ENCODE assay signal across 14 cellular contexts in the genomic region with DNA sequence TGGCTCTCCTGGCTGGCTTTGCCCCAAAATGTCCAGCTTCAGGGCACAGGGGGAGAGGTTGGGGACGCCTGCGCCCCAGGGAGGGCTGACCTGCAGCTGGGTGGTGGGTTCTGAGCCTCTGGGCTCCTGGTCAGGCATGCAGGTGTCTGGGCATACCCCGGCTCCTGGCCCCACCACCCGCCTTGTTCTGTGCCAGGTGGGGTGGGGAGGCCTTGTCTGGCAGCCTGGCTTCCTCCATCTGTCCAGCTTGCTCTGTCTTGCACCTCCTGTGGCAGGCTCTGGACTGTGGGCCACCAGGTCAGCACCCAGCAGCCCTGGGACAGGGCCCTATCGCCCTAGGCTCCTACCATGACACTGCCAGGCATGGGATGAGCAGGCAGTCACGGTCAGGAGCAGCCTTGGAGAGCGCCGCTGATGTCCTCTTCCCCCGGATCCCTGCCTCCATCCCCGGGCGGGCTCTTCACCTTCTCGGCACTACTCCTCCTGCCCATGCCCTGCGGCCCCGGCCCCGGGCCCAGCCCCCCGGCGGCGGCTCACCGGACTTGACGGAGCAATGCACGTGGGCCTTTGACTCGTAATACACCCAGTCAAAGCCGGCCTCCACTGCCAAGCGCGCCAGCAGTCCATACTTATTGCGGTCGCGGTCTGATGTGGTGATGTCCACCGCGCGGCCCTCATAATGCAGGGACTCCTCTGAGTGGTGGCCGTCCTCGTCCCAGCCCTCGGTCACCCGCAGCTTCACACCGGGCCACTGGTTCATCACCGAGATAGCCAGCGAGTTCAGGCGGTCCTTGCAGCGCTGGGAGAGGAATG. TPM values are rescaled to one million over a fixed set of nuclear protein-coding genes. Genes with fewer than 3 reads are reported as not detected.
DNase-seq lines count a peak whose midpoint lies in the region; ATAC-seq and TF ChIP-seq lines count a peak whose summit lies in the region.
"Had no signal": no experiment of that assay in that cellular context is flagged by ENCODE, and none has a peak within 500 bp of the region (broad histone marks: within the 10 kb centered on the region; RNA-seq: fewer than 3 reads in every experiment).

No MANE protein-coding gene starts in this region.

- H3K36me3 ChIP-seq in endodermal cell (ENCODE audit: control insufficient read depth, insufficient read depth, low read length) (no peaks in the 10 kb centered on the region), osteoblast (ENCODE audit: insufficient read depth, low read length) (no peaks in the 10 kb centered on the region)

- no peak overlapping the region for H2AFZ ChIP-seq in osteoblast (ENCODE audit: low read length)

- H3K4me1 ChIP-seq in endodermal cell (ENCODE audit: control insufficient read depth, insufficient read depth, low read length) (peaks cover 6% of the 10 kb centered on the region), osteoblast (ENCODE audit: insufficient read depth, low read length) (no peaks in the 10 kb centered on the region)

- no peaks in the 10 kb centered on the region for H3K9me3 Mint-ChIP-seq in endodermal cell
- no peaks in the 10 kb centered on the region for H3K9me3 Mint-ChIP-seq in activated naive CD8-positive, alpha-beta T cell treated with anti-CD3 and anti-CD28 coated beads, Interleukin-2, amount 50 U/mL, for 24 hours
- H3K9me3 Mint-ChIP-seq: activated CD4-positive, alpha-beta T cell treated with anti-CD3 and anti-CD28 coated beads, Interleukin-2, amount 10 ng/mL, durations not matched to agents 7 days and 5 days; memory B cell had no signal

- TF ChIP-seq CTCF in endodermal cell (conservative IDR thresholded peaks at IDR 0.05) (no peak), osteoblast (IDR thresholded peaks at IDR 0.05; ENCODE audit: extremely low read depth, low read depth, low read length) (no peak)

- H3K27ac ChIP-seq in endodermal cell (ENCODE audit: low read depth, low read length) (no peak overlapping the region), osteoblast (ENCODE audit: low read depth, low read length) (no peak overlapping the region)

- DNase-seq in EL (peak; percentile 5), endodermal cell (peak; percentile 64), osteoblast (ENCODE audit: insufficient read length, low spot score, missing footprints) (peak; percentile 72), putamen (ENCODE audit: low spot score) (no peak), DMS114 treated with DMSO at 0.1 percent for 48 hours (lab: John Stamatoyannopoulos, UW; ENCODE audit: unreplicated experiment) (no peak)
- no peak for DNase-seq in activated naive CD8-positive, alpha-beta T cell treated with anti-CD3 and anti-CD28 coated beads, Interleukin-2, amount 50 U/mL, for 24 hours
- DNase-seq: NCI-H1436 treated with DMSO at 0.1 percent for 48 hours had no signal

- no peak overlapping the region for H3K9ac ChIP-seq in endodermal cell (ENCODE audit: extremely low read depth, low read length, poor library complexity, severe bottlenecking)

- H3K79me2 ChIP-seq in osteoblast (ENCODE audit: insufficient read depth, low read length): no peaks in the 10 kb centered on the region

- H3K36me3 Mint-ChIP-seq in endodermal cell (ENCODE audit: low read depth): peaks cover 7% of the 10 kb centered on the region
- H3K36me3 Mint-ChIP-seq in activated naive CD8-positive, alpha-beta T cell treated with anti-CD3 and anti-CD28 coated beads, Interleukin-2, amount 50 U/mL, for 24 hours (ENCODE audit: low read depth): no peaks in the 10 kb centered on the region
- H3K36me3 Mint-ChIP-seq: memory B cell had no signal

- peaks cover 10% of the 10 kb centered on the region for H3K4me1 Mint-ChIP-seq in endodermal cell
- H3K4me1 Mint-ChIP-seq in activated naive CD8-positive, alpha-beta T cell treated with anti-CD3 and anti-CD28 coated beads, Interleukin-2, amount 50 U/mL, for 24 hours: peaks cover 20% of the 10 kb centered on the region

- peaks cover 92% of the 10 kb centered on the region for H3K27me3 Mint-ChIP-seq in endodermal cell (ENCODE audit: insufficient read depth)
- peaks cover 49% of the 10 kb centered on the region for H3K27me3 Mint-ChIP-seq in activated naive CD8-positive, alpha-beta T cell treated with anti-CD3 and anti-CD28 coated beads, Interleukin-2, amount 50 U/mL, for 24 hours

- H3K27me3 ChIP-seq in endodermal cell (ENCODE audit: control insufficient read depth, insufficient read depth, low read length, poor library complexity, severe bottlenecking): peaks cover 98% of the 10 kb centered on the region
- H3K27me3 ChIP-seq in osteoblast (ENCODE audit: insufficient read depth, low read length): peaks cover 65% of the 10 kb centered on the region

- peak overlapping the region; percentile 68 for H3K4me3 ChIP-seq in endodermal cell (ENCODE audit: low read length)
- no peak overlapping the region for H3K4me3 ChIP-seq in osteoblast (ENCODE audit: insufficient read depth, low read length)

- H4K20me1 ChIP-seq in osteoblast (ENCODE audit: insufficient read depth, low read length): no peaks in the 10 kb centered on the region

- no peak overlapping the region for H3K4me2 ChIP-seq in osteoblast (ENCODE audit: insufficient read depth, low read length)

- 24 to 25% methylated on average over 21 to 40 of the region's 40 CpGs for WGBS in endodermal cell (ENCODE audit: insufficient coverage in 1 of 2, insufficient read length in 1 of 2), 2 experiments

- H3K27ac Mint-ChIP-seq in endodermal cell: no peak overlapping the region
- H3K27ac Mint-ChIP-seq in activated naive CD8-positive, alpha-beta T cell treated with anti-CD3 and anti-CD28 coated beads, Interleukin-2, amount 50 U/mL, for 24 hours: no peak overlapping the region
- H3K27ac Mint-ChIP-seq: activated CD4-positive, alpha-beta T cell treated with anti-CD3 and anti-CD28 coated beads, Interleukin-2, amount 10 ng/mL, durations not matched to agents 7 days and 5 days; memory B cell had no signal

- no peak overlapping the region for H3K4me3 Mint-ChIP-seq in endodermal cell
- no peak overlapping the region for H3K4me3 Mint-ChIP-seq in activated naive CD8-positive, alpha-beta T cell treated with anti-CD3 and anti-CD28 coated beads, Interleukin-2, amount 50 U/mL, for 24 hours
- H3K4me3 Mint-ChIP-seq: activated CD4-positive, alpha-beta T cell treated with anti-CD3 and anti-CD28 coated beads, Interleukin-2, amount 10 ng/mL, durations not matched to agents 7 days and 5 days had no signal

- ATAC-seq in HG03342 (IDR thresholded peaks at IDR 0.05; ENCODE audit: unreplicated experiment) (peak; percentile 14), GM19023 (IDR thresholded peaks at IDR 0.05; ENCODE audit: unreplicated experiment) (no peak)
- ATAC-seq in activated naive CD8-positive, alpha-beta T cell treated with anti-CD3 and anti-CD28 coated beads, Interleukin-2, amount 50 U/mL, for 24 hours: no peak

- H3K9me3 ChIP-seq in endodermal cell (ENCODE audit: control insufficient read depth, low read length) (no peaks in the 10 kb centered on the region), osteoblast (ENCODE audit: low read depth, low read length) (no peaks in the 10 kb centered on the region)

RNA-seq across cellular contexts. Expression of a gene that starts 3.6 kb away (rescaled TPM):
- total RNA-seq in endodermal cell (10 to 100 TPM in 1 of 2 donors, 1 to 10 TPM in 1; 2.1 to 10.3 TPM), osteoblast (under 0.01 and 0.29 TPM in 2 replicates)
- 6.9 TPM for polyA plus RNA-seq in endodermal cell (2013, experiment 1 of 2)
- polyA plus RNA-seq in endodermal cell (2013, experiment 2 of 2): 3.5 TPM
- total RNA-seq: activated CD4-positive, alpha-beta T cell treated with anti-CD3 and anti-CD28 coated beads, Interleukin-2, amount 10 ng/mL, durations not matched to agents 7 days and 5 days; dermis blood vessel endothelial cell; RPMI7951; T-helper 1 cell treated with Interleukin-12 subunit alpha and Interleukin-12 subunit beta and Interleukin-4 antibody, amounts not matched to agents 30 ng/mL and 1 ng/mL, for 36 hours had no signal

RNA-seq across cellular contexts. Expression of a gene that starts 15.8 kb away (rescaled TPM):
- 1 to 10 TPM in 1 of 2 donors, under 1 TPM in 1; 0.84 to 1.5 TPM for total RNA-seq in endodermal cell
- 1.2 TPM for polyA plus RNA-seq in endodermal cell (2013, experiment 1 of 2)
- 0.83 TPM for polyA plus RNA-seq in endodermal cell (2013, experiment 2 of 2)
- not detected in 2 replicates for total RNA-seq in osteoblast
- total RNA-seq: activated CD4-positive, alpha-beta T cell treated with anti-CD3 and anti-CD28 coated beads, Interleukin-2, amount 10 ng/mL, durations not matched to agents 7 days and 5 days; dermis blood vessel endothelial cell; T-helper 1 cell treated with Interleukin-12 subunit alpha and Interleukin-12 subunit beta and Interleukin-4 antibody, amounts not matched to agents 30 ng/mL and 1 ng/mL, for 36 hours had no signal

Comparison
In these comparisons a context has a peak if more than half of its experiments do, and no peak if none do; other contexts are left out.
1. DNase-seq: peak in EL (single experiment), endodermal cell (single experiment) and osteoblast (single experiment); none in putamen (single experiment), activated naive CD8-positive, alpha-beta T cell treated with anti-CD3 and anti-CD28 coated beads, Interleukin-2, amount 50 U/mL, for 24 hours (single experiment) and DMS114 treated with DMSO at 0.1 percent for 48 hours (single experiment).